Comparison of ENCODE assay signal across 1 cellular context in the genomic region with DNA sequence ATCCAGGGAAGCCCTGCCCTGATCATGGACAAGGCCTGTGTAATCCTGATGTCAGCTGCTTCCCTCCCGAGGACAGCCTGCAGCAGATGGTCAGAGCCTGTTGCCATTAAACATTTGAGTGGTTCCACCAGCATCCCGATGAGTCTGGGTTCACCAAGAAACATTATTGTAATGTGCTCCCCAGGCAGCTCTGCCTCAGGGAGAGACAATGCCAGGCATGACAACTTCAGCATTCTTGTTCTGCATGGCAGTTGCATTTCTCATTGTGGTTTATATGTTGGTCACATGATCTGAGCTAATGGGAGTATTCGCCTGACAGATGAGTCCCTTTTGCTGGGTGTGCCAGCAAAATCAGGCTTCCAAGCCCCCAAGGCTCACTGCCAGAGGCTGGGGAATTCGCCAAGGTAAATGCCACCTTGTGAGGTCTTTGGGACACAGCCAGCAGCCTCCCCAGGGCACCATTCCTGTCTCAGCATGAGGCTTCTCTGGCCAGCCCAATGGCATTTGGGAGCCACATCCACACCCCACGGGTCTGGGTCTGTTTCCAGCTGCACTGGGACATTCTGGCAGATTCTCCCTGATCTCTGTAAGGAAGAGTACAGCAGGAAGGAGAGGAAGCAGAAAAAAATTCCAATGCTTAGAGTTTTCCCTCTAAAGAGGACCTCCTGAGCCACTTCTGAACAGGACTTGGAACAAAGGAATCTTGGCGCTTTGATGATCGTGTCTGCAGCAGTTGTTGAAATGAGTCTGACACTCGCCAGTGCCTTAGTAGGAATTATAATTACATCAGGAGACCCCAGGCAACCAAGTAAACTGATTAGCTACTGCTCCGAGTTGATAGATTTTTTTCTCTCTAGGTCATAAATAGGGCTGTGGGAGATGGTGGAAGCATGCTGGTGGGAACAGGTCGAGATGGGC.
TF ChIP-seq lines count a peak whose summit lies in the region.

No MANE protein-coding gene starts in this region.

TF ChIP-seq in HCT116, 20 proteins besides CTCF, POLR2A, EP300 and RAD21 (continued from another document):
- TF ChIP-seq EGR1 (IDR thresholded peaks at IDR 0.05; ENCODE audit: low read depth) (no peak), YY1 (IDR thresholded peaks at IDR 0.05; ENCODE audit: extremely low read depth, insufficient replicate concordance, low read depth, low read length) (no peak), POLR2AphosphoS5 (IDR thresholded peaks at IDR 0.05; ENCODE audit: low read depth, low read length) (no peak)
